Comparison of ENCODE assay signal across 10 cellular contexts in genomic region chrX:8743126-8743732, GRCh38. TPM values are rescaled to one million over a fixed set of nuclear protein-coding genes. Genes with fewer than 3 reads are reported as not detected.
DNase-seq lines count a peak whose midpoint lies in the region; ATAC-seq, FAIRE-seq and TF ChIP-seq lines count a peak whose summit lies in the region.
"Had no signal": no experiment of that assay in that cellular context is flagged by ENCODE, and none has a peak within 500 bp of the region (broad histone marks: within the 10 kb centered on the region; RNA-seq: fewer than 3 reads in every experiment).

No MANE protein-coding gene starts in this region.

- H3K4me3 Mint-ChIP-seq in GM23338: no peak overlapping the region
- no peak overlapping the region for H3K4me3 Mint-ChIP-seq in activated naive CD8-positive, alpha-beta T cell treated with anti-CD3 and anti-CD28 coated beads, Interleukin-2, amount 10 ng/mL, durations not matched to agents 7 days and 5 days

- no peaks in the 10 kb centered on the region for H3K27me3 Mint-ChIP-seq in GM23338 (ENCODE audit: insufficient read depth, low read depth, poor library complexity)
- H3K27me3 Mint-ChIP-seq in activated naive CD8-positive, alpha-beta T cell treated with anti-CD3 and anti-CD28 coated beads, Interleukin-2, amount 10 ng/mL, durations not matched to agents 7 days and 5 days: peaks cover 5% of the 10 kb centered on the region

- H3K4me2 ChIP-seq in DND-41 (ENCODE audit: insufficient read depth, low read length) (no peak overlapping the region), GM23338 (no peak overlapping the region)

- no peak overlapping the region for H3K27ac Mint-ChIP-seq in GM23338
- no peak overlapping the region for H3K27ac Mint-ChIP-seq in activated naive CD8-positive, alpha-beta T cell treated with anti-CD3 and anti-CD28 coated beads, Interleukin-2, amount 10 ng/mL, durations not matched to agents 7 days and 5 days

- no peaks in the 10 kb centered on the region for H3K9me3 ChIP-seq in DND-41 (ENCODE audit: insufficient read depth, low read length, severe bottlenecking)
- H3K9me3 ChIP-seq in kidney (ENCODE audit: control insufficient read depth in 1 of 2, low read length in 2 of 2): no peaks in the 10 kb centered on the region

- DNase-seq in DND-41 (peak; percentile 59), GM23338 (ENCODE audit: low spot score) (peak; percentile 69), SK-MEL-5 (ENCODE audit: low read depth, low spot score) (peak; percentile 59), kidney (no peak)
- peak; percentile 59 for DNase-seq in activated naive CD8-positive, alpha-beta T cell treated with anti-CD3 and anti-CD28 coated beads, Interleukin-2, amount 10 ng/mL, durations not matched to agents 7 days and 5 days
- DNase-seq in stimulated activated CD4-positive, alpha-beta T cell treated with anti-CD3 and anti-CD28 coated beads, TNF-alpha, amount 100 ng/mL, for 48 hours (ENCODE audit: low read depth in 3 of 3): peak; percentile 17 to 57 (median 38)

- intact Hi-C loops in kidney (cut with DNase I): no loop called here

- H3K36me3 Mint-ChIP-seq in GM23338 (ENCODE audit: low read depth): no peaks in the 10 kb centered on the region
- no peaks in the 10 kb centered on the region for H3K36me3 Mint-ChIP-seq in activated naive CD8-positive, alpha-beta T cell treated with anti-CD3 and anti-CD28 coated beads, Interleukin-2, amount 10 ng/mL, durations not matched to agents 7 days and 5 days

- no peaks in the 10 kb centered on the region for H3K9me3 Mint-ChIP-seq in GM23338
- H3K9me3 Mint-ChIP-seq in activated naive CD8-positive, alpha-beta T cell treated with anti-CD3 and anti-CD28 coated beads, Interleukin-2, amount 10 ng/mL, durations not matched to agents 7 days and 5 days: no peaks in the 10 kb centered on the region

- ATAC-seq in DND-41 (ENCODE audit: insufficient read depth, low read depth) (peak; percentile 64; the same call in 1 of the 3 replicates), GM23338 (peak; percentile 63), HG03095 (IDR thresholded peaks at IDR 0.05; ENCODE audit: unreplicated experiment) (no peak), GM21528 (IDR thresholded peaks at IDR 0.05; ENCODE audit: low FRiP score, unreplicated experiment) (no peak)
- ATAC-seq in activated naive CD8-positive, alpha-beta T cell treated with anti-CD3 and anti-CD28 coated beads, Interleukin-2, amount 10 ng/mL, durations not matched to agents 7 days and 5 days (ENCODE audit: low read depth): no peak

- H3K4me1 ChIP-seq in DND-41 (ENCODE audit: insufficient read depth, low read length): no peaks in the 10 kb centered on the region
- H3K4me1 ChIP-seq in GM23338 (ENCODE audit: insufficient read depth): no peaks in the 10 kb centered on the region
- no peaks in the 10 kb centered on the region for H3K4me1 ChIP-seq in kidney (ENCODE audit: control insufficient read depth in 1 of 2, insufficient read depth in 1 of 2, low read depth in 1 of 2, low read length in 2 of 2)

- H3K4me1 Mint-ChIP-seq in GM23338: peaks cover 7% of the 10 kb centered on the region; the same call in 2 of the 3 replicates
- no peaks in the 10 kb centered on the region for H3K4me1 Mint-ChIP-seq in activated naive CD8-positive, alpha-beta T cell treated with anti-CD3 and anti-CD28 coated beads, Interleukin-2, amount 10 ng/mL, durations not matched to agents 7 days and 5 days

- POLR2A ChIA-PET in activated naive CD8-positive, alpha-beta T cell treated with anti-CD3 and anti-CD28 coated beads, Interleukin-2, amount 10 ng/mL, durations not matched to agents 7 days and 5 days (lab: Charles Lee): no interaction called here

- FAIRE-seq in kidney (lab: Jason Lieb, UNC): no peak

- no peak overlapping the region for H3K4me3 ChIP-seq in DND-41 (ENCODE audit: low read depth in 1 of 2, low read length in 2 of 2)
- no peak overlapping the region for H3K4me3 ChIP-seq in GM23338
- H3K4me3 ChIP-seq in kidney (ENCODE audit: low read length in 2 of 2): no peak overlapping the region

- H3K9ac ChIP-seq in DND-41 (ENCODE audit: low read depth, low read length) (no peak overlapping the region), kidney (ENCODE audit: low read length in 2 of 2) (no peak overlapping the region)

- H3K9me2 ChIP-seq in GM23338 (ENCODE audit: insufficient read depth): no peaks in the 10 kb centered on the region

- H4K20me1 ChIP-seq in DND-41 (ENCODE audit: insufficient read depth, low read length): no peaks in the 10 kb centered on the region
- no peaks in the 10 kb centered on the region for H4K20me1 ChIP-seq in GM23338 (replicated peaks; ENCODE audit: insufficient read depth)

- H3K27ac ChIP-seq in DND-41 (ENCODE audit: low read length): no peak overlapping the region
- no peak overlapping the region for H3K27ac ChIP-seq in GM23338 (ENCODE audit: low read depth)
- no peak overlapping the region for H3K27ac ChIP-seq in kidney (ENCODE audit: low read depth in 2 of 2, low read length in 2 of 2)

- H3K36me3 ChIP-seq in DND-41 (ENCODE audit: insufficient read depth, low read length): no peaks in the 10 kb centered on the region
- H3K36me3 ChIP-seq in GM23338 (ENCODE audit: insufficient read depth): no peaks in the 10 kb centered on the region
- H3K36me3 ChIP-seq in kidney (ENCODE audit: control insufficient read depth in 1 of 2, insufficient read depth in 2 of 2, low read length in 2 of 2): no peaks in the 10 kb centered on the region

- in situ Hi-C loops in SK-MEL-5 (cut with HindIII; ENCODE audit: low pct_unique_long_range_greater_than_20kb, low sequenced_read_pairs): no loop called here

- TF ChIP-seq CTCF in DND-41 (IDR thresholded peaks at IDR 0.05; ENCODE audit: borderline replicate concordance, extremely low read depth, low read length, poor library complexity, severe bottlenecking) (peak; percentile 78), GM23338 (conservative IDR thresholded peaks at IDR 0.05; ENCODE audit: low read depth in 2 of 2) (peak; percentile 75 to 76), kidney (IDR thresholded peaks at IDR 0.05; ENCODE audit: borderline replicate concordance, extremely low read depth, insufficient read depth) (peak; percentile 49)

- no peaks in the 10 kb centered on the region for H3F3A ChIP-seq in GM23338 (replicated peaks; ENCODE audit: low read depth)

- H3K27me3 ChIP-seq in DND-41 (ENCODE audit: insufficient read depth, low read length, poor library complexity) (no peaks in the 10 kb centered on the region), GM23338 (ENCODE audit: insufficient read depth) (no peaks in the 10 kb centered on the region)

- no peak overlapping the region for H2AFZ ChIP-seq in DND-41 (ENCODE audit: low read depth, low read length)
- no peak overlapping the region for H2AFZ ChIP-seq in GM23338

- H3K79me2 ChIP-seq in DND-41 (ENCODE audit: insufficient read depth, low read length) (no peaks in the 10 kb centered on the region), GM23338 (replicated peaks; ENCODE audit: insufficient read depth) (no peaks in the 10 kb centered on the region)

TF ChIP-seq in GM23338, 12 proteins besides CTCF, POLR2A, EP300 and RAD21 (continues in another document):
- TF ChIP-seq REST (IDR thresholded peaks at IDR 0.05; ENCODE audit: unreplicated experiment): no peak

RNA-seq across cellular contexts. Expression of gene ANOS1, which starts 11.3 kb away (rescaled TPM):
- 65.7 and 68.5 TPM in 2 replicates for total RNA-seq in GM23338 (2014; rRNA removed; shearing (Covaris generic))
- polyA plus RNA-seq in GM23338 (2016; fragmentation: Nextera tagmentation; extraction: Ambion mirVana) (20.8 and 21.8 TPM in 2 replicates), kidney (ENCODE audit: insufficient read depth, low read depth, low replicate concordance) (0.69 TPM)
- not detected in 2 replicates for total RNA-seq in SK-MEL-5 (2014; rRNA removed; shearing (Covaris generic))
- polyA plus RNA-seq in SK-MEL-5 (2015; cell fraction: cytosol; rRNA removed): 0.01 and 0.06 TPM in 2 replicates
- polyA plus RNA-seq in SK-MEL-5 (2015; cell fraction: nucleus; rRNA removed): not detected in 2 replicates
- total RNA-seq in activated naive CD8-positive, alpha-beta T cell treated with anti-CD3 and anti-CD28 coated beads, Interleukin-2, amount 10 ng/mL, durations not matched to agents 7 days and 5 days: under 1 TPM in 1 of 2 experiments, not detected in 1; 0.08 TPM
- 2.3 TPM for total RNA-seq in kidney

RNA-seq across cellular contexts. Expression of gene FAM9A, which starts 58.0 kb away (rescaled TPM):
- not detected in 2 replicates for total RNA-seq in GM23338 (2014; rRNA removed; shearing (Covaris generic))
- polyA plus RNA-seq in GM23338 (2016; fragmentation: Nextera tagmentation; extraction: Ambion mirVana) (not detected in 2 replicates), kidney (ENCODE audit: insufficient read depth, low read depth, low replicate concordance) (not detected)
- total RNA-seq in SK-MEL-5 (2014; rRNA removed; shearing (Covaris generic)): not detected in 2 replicates
- polyA plus RNA-seq in SK-MEL-5 (2015; cell fraction: cytosol; rRNA removed): not detected in 2 replicates
- not detected in 2 replicates for polyA plus RNA-seq in SK-MEL-5 (2015; cell fraction: nucleus; rRNA removed)
- not detected for total RNA-seq in activated naive CD8-positive, alpha-beta T cell treated with anti-CD3 and anti-CD28 coated beads, Interleukin-2, amount 10 ng/mL, durations not matched to agents 7 days and 5 days
- not detected for total RNA-seq in kidney
- total RNA-seq: T-helper 2 cell treated with Interferon-gamma antibody and Interleukin-4, amounts not matched to agents 100 ng/mL and 5 ng/mL, for 36 hours; temporal lobe had no signal

Comparison
In these comparisons a context has a peak if more than half of its experiments do, and no peak if none do; other contexts are left out.
1. ATAC-seq: peak in DND-41 (single experiment) and GM23338 (single experiment); none in activated naive CD8-positive, alpha-beta T cell treated with anti-CD3 and anti-CD28 coated beads, Interleukin-2, amount 10 ng/mL, durations not matched to agents 7 days and 5 days (single experiment), HG03095 (single experiment) and GM21528 (single experiment).
2. RNA of gene ANOS1, which starts 11.3 kb away (total RNA-seq): 65.7 to 68.5 TPM in GM23338; 2.3 TPM in kidney (single experiment), 0.08 TPM in activated naive CD8-positive, alpha-beta T cell treated with anti-CD3 and anti-CD28 coated beads, Interleukin-2, amount 10 ng/mL, durations not matched to agents 7 days and 5 days and not detected in SK-MEL-5; every median in the first group is over 10 times any median in the second.
3. Peak in every context shown above with its lines, with median percentiles within 50 percentile points of each other: CTCF ChIP-seq.